Comparison of ENCODE assay signal across 1 cellular context in the genomic region with DNA sequence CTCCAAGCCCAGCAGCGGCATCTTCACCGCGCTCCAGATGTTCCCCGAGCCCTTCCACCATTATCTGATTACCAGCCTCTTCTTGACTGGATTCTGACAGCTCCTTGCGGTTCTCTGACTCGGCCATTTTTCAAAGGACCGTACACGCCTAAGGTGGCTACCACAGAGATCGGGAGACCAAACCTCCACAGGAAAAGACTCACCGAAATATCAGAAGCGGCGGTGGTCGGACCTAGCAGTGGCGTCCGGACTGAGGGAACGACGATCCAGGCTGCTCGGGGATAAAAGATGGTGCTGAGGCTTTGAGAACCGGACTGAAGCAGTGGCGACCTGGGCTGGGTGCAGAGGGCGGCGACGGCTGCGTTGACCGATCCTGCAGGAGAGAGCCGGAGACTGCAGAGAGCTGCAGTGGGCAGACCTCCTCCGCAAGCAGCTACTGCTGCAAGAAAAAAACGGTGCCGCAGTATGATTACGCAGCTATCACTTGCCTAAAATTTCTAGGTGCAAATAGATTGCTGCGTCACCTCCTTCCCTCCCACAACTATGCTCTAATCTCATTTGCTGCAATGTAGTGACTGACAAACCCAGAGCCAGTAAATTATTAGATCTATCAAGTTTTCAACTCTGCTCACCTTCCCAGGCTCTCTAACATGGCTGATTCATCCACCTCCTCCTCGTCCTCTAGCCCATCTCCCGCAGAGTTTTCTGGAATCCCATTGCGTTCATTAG.
TF ChIP-seq lines count a peak whose summit lies in the region.

A gene with protein sequence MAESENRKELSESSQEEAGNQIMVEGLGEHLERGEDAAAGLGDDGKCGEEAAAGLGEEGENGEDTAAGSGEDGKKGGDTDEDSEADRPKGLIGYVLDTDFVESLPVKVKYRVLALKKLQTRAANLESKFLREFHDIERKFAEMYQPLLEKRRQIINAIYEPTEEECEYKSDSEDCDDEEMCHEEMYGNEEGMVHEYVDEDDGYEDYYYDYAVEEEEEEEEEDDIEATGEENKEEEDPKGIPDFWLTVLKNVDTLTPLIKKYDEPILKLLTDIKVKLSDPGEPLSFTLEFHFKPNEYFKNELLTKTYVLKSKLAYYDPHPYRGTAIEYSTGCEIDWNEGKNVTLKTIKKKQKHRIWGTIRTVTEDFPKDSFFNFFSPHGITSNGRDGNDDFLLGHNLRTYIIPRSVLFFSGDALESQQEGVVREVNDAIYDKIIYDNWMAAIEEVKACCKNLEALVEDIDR (minus strand): TSS at position 486 of the 729 bp plus-strand sequence. CDS start 359 bp downstream, at position 127.

TF ChIP-seq in H1, 55 proteins besides CTCF, POLR2A, EP300 and RAD21 (continued from another document):
- TF ChIP-seq BACH1 (IDR thresholded peaks at IDR 0.05; ENCODE audit: low read length) (peak; percentile 56), YY1 (IDR thresholded peaks at IDR 0.05; ENCODE audit: low read depth, low read length) (peak; percentile 24; the same call in 1 of the 2 replicates), SP4 (IDR thresholded peaks at IDR 0.05; ENCODE audit: low read length) (no peak), TBP (IDR thresholded peaks at IDR 0.05; ENCODE audit: low read depth, low read length) (peak; percentile 65), RNF2 (IDR thresholded peaks at IDR 0.05; ENCODE audit: borderline replicate concordance, low read depth, low read length, missing control alignments, poor library complexity, severe bottlenecking) (no peak), CREB1 (IDR thresholded peaks at IDR 0.05) (peak; percentile 49; the same call in 1 of the 2 replicates)
